Comparison of ENCODE assay signal across 21 cellular contexts in genomic region chr6:44367686-44368085, GRCh38.
DNase-seq lines count a peak whose midpoint lies in the region; TF ChIP-seq lines count a peak whose summit lies in the region.
"Had no signal": no experiment of that assay in that cellular context is flagged by ENCODE, and none has a peak within 500 bp of the region (broad histone marks: within the 10 kb centered on the region; RNA-seq: fewer than 3 reads in every experiment).

No MANE protein-coding gene starts in this region.

- no peak overlapping the region for H3K9ac ChIP-seq in BLaER1
- no peak overlapping the region for H3K9ac ChIP-seq in SK-N-MC (ENCODE audit: insufficient read length)

- DNase-seq in EH (ENCODE audit: low read depth) (peak; percentile 21), SK-N-MC (ENCODE audit: low read depth, low spot score) (no peak), epithelial cell of esophagus (ENCODE audit: low read depth) (peak; percentile 22), activated gamma-delta T cell (lab: John Stamatoyannopoulos, UW) (no peak), NCI-H2227 (lab: John Stamatoyannopoulos, UW; ENCODE audit: unreplicated experiment) (no peak)
- no peak for DNase-seq in activated effector memory CD4-positive, alpha-beta T cell treated with anti-CD3 and anti-CD28 coated beads, Interleukin-2, amount 50 U/mL, for 16 hours
- DNase-seq: activated CD4-positive, alpha-beta T cell treated with anti-CD3 and anti-CD28 coated beads, Interleukin-2, amount 10 ng/mL, durations not matched to agents 7 days and 5 days; activated CD8-positive, alpha-beta memory T cell treated with anti-CD3 and anti-CD28 coated beads, Interleukin-2, amount 50 U/mL, for 4 hours; CD4-positive, alpha-beta T cell; cerebellar nuclear complex; left ventricle myocardium superior; MM.1S; natural killer cell; NCI-H510A treated with DMSO at 0.1 percent for 48 hours; right cardiac atrium; stimulated activated naive CD4-positive, alpha-beta T cell treated with Interleukin-2 at 50 U/mL for 16 hours; T-cell had no signal

- H3K9me3 ChIP-seq in BLaER1 (no peaks in the 10 kb centered on the region), SK-N-MC (ENCODE audit: low read depth, low read length) (no peaks in the 10 kb centered on the region)
- H3K9me3 ChIP-seq: esophagus muscularis mucosa, SJCRH30, thoracic aorta had no signal

- no peaks in the 10 kb centered on the region for H3K27me3 ChIP-seq in BLaER1
- H3K27me3 ChIP-seq: esophagus muscularis mucosa, SJCRH30 had no signal

- peaks cover 21% of the 10 kb centered on the region for H3K4me1 ChIP-seq in BLaER1
- H3K4me1 ChIP-seq: esophagus muscularis mucosa, SJCRH30 had no signal

- H3K27ac ChIP-seq in BLaER1 = no peak overlapping the region
- H3K27ac ChIP-seq in SK-N-MC = peak overlapping the region; percentile 56; the same call in 1 of the 2 replicates
- H3K27ac ChIP-seq: esophagus muscularis mucosa, SJCRH30, thoracic aorta had no signal

- H3K4me3 ChIP-seq in BLaER1 = no peak overlapping the region
- H3K4me3 ChIP-seq in SK-N-MC = no peak overlapping the region
- no peak overlapping the region for H3K4me3 ChIP-seq in epithelial cell of esophagus (ENCODE audit: low read length)
- H3K4me3 ChIP-seq: esophagus muscularis mucosa, SJCRH30, thoracic aorta had no signal

- no peak for TF ChIP-seq CTCF in epithelial cell of esophagus (IDR thresholded peaks at IDR 0.05; ENCODE audit: insufficient read depth, low read depth, low read length, missing control alignments)

- H3K4me2 ChIP-seq in BLaER1 = peak overlapping the region; percentile 14; the same call in 1 of the 2 replicates

- no peaks in the 10 kb centered on the region for H4K20me1 ChIP-seq in BLaER1

- H3K36me3 ChIP-seq in BLaER1 (no peaks in the 10 kb centered on the region), SK-N-MC (ENCODE audit: insufficient read depth, low read length) (no peaks in the 10 kb centered on the region)
- H3K36me3 ChIP-seq: esophagus muscularis mucosa, SJCRH30, thoracic aorta had no signal

Comparison
In these comparisons a context has a peak if more than half of its experiments do, and no peak if none do; other contexts are left out.
1. DNase-seq: peak in EH (single experiment) and epithelial cell of esophagus (single experiment); none in SK-N-MC (single experiment), activated gamma-delta T cell (single experiment), NCI-H2227 (single experiment) and activated effector memory CD4-positive, alpha-beta T cell treated with anti-CD3 and anti-CD28 coated beads, Interleukin-2, amount 50 U/mL, for 16 hours (single experiment).